1 cellular context compared by ENCODE assay signal in genomic region chr6:158518196-158519127, GRCh38.
TF ChIP-seq lines count a peak whose summit lies in the region.

No MANE protein-coding gene starts in this region.

TF ChIP-seq in GM12878, 131 proteins besides CTCF, POLR2A, EP300 and RAD21 (continued from another document):
- TF ChIP-seq ZNF687 (IDR thresholded peaks at IDR 0.05): peak; percentile 81; the same call in 1 of the 2 replicates
- TF ChIP-seq GATAD2B (conservative IDR thresholded peaks at IDR 0.05; ENCODE audit: low read depth): peak; percentile 45
- TF ChIP-seq IKZF2 (IDR thresholded peaks at IDR 0.05): peak; percentile 80 to 81
- no peak for TF ChIP-seq RB1 (IDR thresholded peaks at IDR 0.05; ENCODE audit: borderline replicate concordance)
- peak; percentile 41; the same call in 1 of the 2 replicates for TF ChIP-seq NRF1 (conservative IDR thresholded peaks at IDR 0.05; ENCODE audit: low read depth, low read length)
- peak; percentile 13 to 45; a peak in 3 of 4 replicates for TF ChIP-seq BHLHE40 (IDR thresholded peaks at IDR 0.05; ENCODE audit: borderline replicate concordance in 1 of 2, low read depth in 2 of 2, low read length in 1 of 2)
- peak; percentile 12; the same call in 1 of the 2 replicates for TF ChIP-seq SPI1 (IDR thresholded peaks at IDR 0.05; ENCODE audit: borderline replicate concordance, insufficient read depth, low read depth, low read length)
- TF ChIP-seq ZZZ3 (IDR thresholded peaks at IDR 0.05; ENCODE audit: control insufficient read depth, insufficient read length, low read depth): no peak
- peak; percentile 78; the same call in 1 of the 2 replicates for TF ChIP-seq STAT3 (IDR thresholded peaks at IDR 0.05; ENCODE audit: low read depth, low read length)
- no peak for TF ChIP-seq ZNF217 (IDR thresholded peaks at IDR 0.05)
- TF ChIP-seq NFXL1 (IDR thresholded peaks at IDR 0.05; ENCODE audit: borderline replicate concordance): no peak
- TF ChIP-seq CREB1 (IDR thresholded peaks at IDR 0.05; ENCODE audit: low read depth): 0 out of 2 replicates have a peak, but pooled peaks have one; percentile 16
- TF ChIP-seq NFIC (IDR thresholded peaks at IDR 0.05; ENCODE audit: low read depth, low read length): no peak
- no peak for TF ChIP-seq NR2C2 (IDR thresholded peaks at IDR 0.05; ENCODE audit: borderline replicate concordance, control insufficient read depth, insufficient read length, low read depth)
- peak; percentile 86 for TF ChIP-seq MLLT1 (IDR thresholded peaks at IDR 0.05)
- no peak for TF ChIP-seq E4F1 (IDR thresholded peaks at IDR 0.05; ENCODE audit: borderline replicate concordance, partially characterized antibody)
- TF ChIP-seq SMARCA5 (IDR thresholded peaks at IDR 0.05): peak; percentile 87; the same call in 1 of the 2 replicates
- no peak for TF ChIP-seq KDM1A (IDR thresholded peaks at IDR 0.05; ENCODE audit: borderline replicate concordance)
- TF ChIP-seq DPF2 (IDR thresholded peaks at IDR 0.05): peak; percentile 49; the same call in 1 of the 2 replicates
- TF ChIP-seq ZBTB11 (CRISPR knock-in tag; IDR thresholded peaks at IDR 0.05): no peak
- TF ChIP-seq FOXM1 (IDR thresholded peaks at IDR 0.05; ENCODE audit: low read depth, low read length): 0 out of 2 replicates have a peak, but pooled peaks have one; percentile 2
- no peak for TF ChIP-seq HDAC2 (IDR thresholded peaks at IDR 0.05)
- TF ChIP-seq SIX5 (IDR thresholded peaks at IDR 0.05; ENCODE audit: low read depth, low read length, severe bottlenecking): no peak
- TF ChIP-seq TCF12 (IDR thresholded peaks at IDR 0.05; ENCODE audit: low read depth, low read length): no peak
- TF ChIP-seq NBN (IDR thresholded peaks at IDR 0.05): peak; percentile 84
- peak; percentile 52; the same call in 1 of the 2 replicates for TF ChIP-seq YY1 (IDR thresholded peaks at IDR 0.05; ENCODE audit: low read depth, low read length)
- no peak for TF ChIP-seq CHD1 (IDR thresholded peaks at IDR 0.05; ENCODE audit: low read depth, low read length)
- TF ChIP-seq TAF1 (IDR thresholded peaks at IDR 0.05; ENCODE audit: borderline replicate concordance, low read depth, low read length): 0 out of 2 replicates have a peak, but pooled peaks have one; percentile 18
- peak; percentile 61; the same call in 1 of the 2 replicates for TF ChIP-seq ESRRA (IDR thresholded peaks at IDR 0.05; ENCODE audit: low read length)
- TF ChIP-seq NR2F1 (conservative IDR thresholded peaks at IDR 0.05): 0 out of 2 replicates have a peak, but pooled peaks have one; percentile 60
- TF ChIP-seq RELB (IDR thresholded peaks at IDR 0.05; ENCODE audit: low read depth): peak; percentile 76
- peak; percentile 51 for TF ChIP-seq KLF5 (IDR thresholded peaks at IDR 0.05; ENCODE audit: partially characterized antibody)
- peak; percentile 64; the same call in 1 of the 2 replicates for TF ChIP-seq FOXK2 (IDR thresholded peaks at IDR 0.05)
- peak; percentile 71 for TF ChIP-seq CUX1 (IDR thresholded peaks at IDR 0.05; ENCODE audit: insufficient replicate concordance, low read depth, low read length)
- peak; percentile 98 for TF ChIP-seq MEF2B (IDR thresholded peaks at IDR 0.05; ENCODE audit: partially characterized antibody, poor library complexity, severe bottlenecking)
- no peak for TF ChIP-seq RELA (IDR thresholded peaks at IDR 0.05; ENCODE audit: borderline replicate concordance, partially characterized antibody)
- no peak for TF ChIP-seq POU2F2 (IDR thresholded peaks at IDR 0.05; ENCODE audit: borderline replicate concordance, low read depth, low read length)
- TF ChIP-seq BRCA1 (IDR thresholded peaks at IDR 0.05; ENCODE audit: low read depth, low read length): no peak
- 0 out of 2 replicates have a peak, but pooled peaks have one; percentile 4 for TF ChIP-seq MTA2 (IDR thresholded peaks at IDR 0.05; ENCODE audit: low read depth)
- TF ChIP-seq RCOR1 (conservative IDR thresholded peaks at IDR 0.05; ENCODE audit: low read depth, low read length): peak; percentile 68; the same call in 1 of the 2 replicates
